In genomic region chr19:39125199-39125553, GRCh38 we compare ENCODE assay signal across 8 cellular contexts. TPM values are rescaled to one million over a fixed set of nuclear protein-coding genes. Genes with fewer than 3 reads are reported as not detected.
DNase-seq lines count a peak whose midpoint lies in the region; ATAC-seq, FAIRE-seq and TF ChIP-seq lines count a peak whose summit lies in the region.

No MANE protein-coding gene starts in this region.

- H3K9me3 Mint-ChIP-seq in chondrocyte (ENCODE audit: low read depth) = no peaks in the 10 kb centered on the region
- H3K9me3 Mint-ChIP-seq in naive thymus-derived CD4-positive, alpha-beta T cell = peaks cover 0 to 3% (median 0%) of the 10 kb centered on the region in 11 donors

- peaks cover 38% of the 10 kb centered on the region for H3K4me1 Mint-ChIP-seq in chondrocyte (ENCODE audit: low read depth)
- H3K4me1 Mint-ChIP-seq in naive thymus-derived CD4-positive, alpha-beta T cell = peaks cover 24 to 44% (median 36%) of the 10 kb centered on the region in 7 donors

- H3K4me1 ChIP-seq in KMS-11 (ENCODE audit: low read depth, poor library complexity, severe bottlenecking) = peaks cover 19% of the 10 kb centered on the region
- H3K4me1 ChIP-seq in naive thymus-derived CD4-positive, alpha-beta T cell (ENCODE audit: control insufficient read depth in 2 of 2, insufficient read depth in 2 of 2, low read length in 2 of 2) = peaks cover 0 to 10% of the 10 kb centered on the region in 2 donors

- CTCF ChIA-PET in AG04450 (lab: Charles Lee) = interaction anchor here (6.9 kb wide), 1 partner anchor 203 kb away, joined by 91 read pairs; no protein-coding TSS in a partner anchor
- CTCF ChIA-PET in naive thymus-derived CD4-positive, alpha-beta T cell (lab: Charles Lee) = interaction anchor here (0.6 kb wide), 1 partner anchor 412 kb away, joined by 3 read pairs; no protein-coding TSS in a partner anchor

- H3K9me3 ChIP-seq in AG04450 (ENCODE audit: control insufficient read depth, insufficient read depth, low read length) = no peaks in the 10 kb centered on the region
- H3K9me3 ChIP-seq in naive thymus-derived CD4-positive, alpha-beta T cell (ENCODE audit: control insufficient read depth in 2 of 3, low read length in 3 of 3) = no peaks in the 10 kb centered on the region

- H3K4me3 Mint-ChIP-seq in chondrocyte (ENCODE audit: unreplicated experiment) = peak overlapping the region; percentile 98
- peak overlapping the region; percentile 90 to 98 (median 94) for H3K4me3 Mint-ChIP-seq in naive thymus-derived CD4-positive, alpha-beta T cell

- H3K4me2 ChIP-seq in KMS-11 = peak overlapping the region; percentile 56

- H3K27me3 ChIP-seq in AG04450 (ENCODE audit: control insufficient read depth, insufficient read depth, low read length) = peaks cover 2% of the 10 kb centered on the region
- no peaks in the 10 kb centered on the region for H3K27me3 ChIP-seq in KMS-11 (ENCODE audit: insufficient read depth, low read depth)
- no peaks in the 10 kb centered on the region for H3K27me3 ChIP-seq in naive thymus-derived CD4-positive, alpha-beta T cell (ENCODE audit: control insufficient read depth in 2 of 2, insufficient read depth in 2 of 2, low read length in 2 of 2)

- peaks cover 1% of the 10 kb centered on the region for H3K36me3 Mint-ChIP-seq in chondrocyte (ENCODE audit: low read depth)
- peaks cover 0 to 2% (median 0%) of the 10 kb centered on the region in 5 donors for H3K36me3 Mint-ChIP-seq in naive thymus-derived CD4-positive, alpha-beta T cell

- H3K79me2 ChIP-seq in KMS-11 (ENCODE audit: insufficient read depth, low read depth) = peaks cover 34% of the 10 kb centered on the region; the same call in 1 of the 2 replicates

- H4K20me1 ChIP-seq in KMS-11 (ENCODE audit: insufficient read depth) = no peaks in the 10 kb centered on the region

- H3K27ac ChIP-seq in AG04450 (ENCODE audit: low read depth, low read length) (no peak overlapping the region), KMS-11 (no peak overlapping the region)
- peak overlapping the region; percentile 90 for H3K27ac ChIP-seq in naive thymus-derived CD4-positive, alpha-beta T cell (ENCODE audit: low read depth, low read length)

- no peak for FAIRE-seq in frontal cortex (lab: Jason Lieb, UNC)

- TF ChIP-seq CTCF in AG04450 (IDR thresholded peaks at IDR 0.05; ENCODE audit: low read depth, low read length) = no peak
- TF ChIP-seq CTCF in KMS-11 (conservative IDR thresholded peaks at IDR 0.05; ENCODE audit: low read depth, low read length) = no peak
- TF ChIP-seq CTCF in chondrocyte (IDR thresholded peaks at IDR 0.05) = no peak

- no peak overlapping the region for H3K27ac Mint-ChIP-seq in chondrocyte (ENCODE audit: unreplicated experiment)
- H3K27ac Mint-ChIP-seq in naive thymus-derived CD4-positive, alpha-beta T cell = peak overlapping the region; percentile 92 to 99 (median 97)

- no peak overlapping the region; the same call in 1 of the 2 replicates for H3K9ac ChIP-seq in KMS-11

- POLR2A ChIA-PET in AG04450 (lab: Yijun Ruan, JAX) = no interaction called here
- POLR2A ChIA-PET in naive thymus-derived CD4-positive, alpha-beta T cell (lab: Charles Lee) = interaction anchor here (1.0 to 1.1 kb wide), 2 partner anchors 211 to 311 kb away, joined by 3 to 4 read pairs; partner anchors contain the start of genes GMFG and RPS16

- DNase-seq in AG04450 (ENCODE audit: low read depth, low spot score) = no peak
- DNase-seq in chondrocyte (ENCODE audit: low spot score) = no peak
- DNase-seq in naive thymus-derived CD4-positive, alpha-beta T cell = no peak
- DNase-seq in frontal cortex (ENCODE audit: low spot score in 2 of 2) = no peak
- DNase-seq in germinal center (ENCODE audit: low spot score) = no peak
- no peak for DNase-seq in MV-4-11 (lab: John Stamatoyannopoulos, UW)
- no peak for DNase-seq in NK-92 treated with Interleukin-12 subunit alpha and Interleukin-12 subunit beta, amount 100 ng/mL, for 24 hours (lab: John Stamatoyannopoulos, UW)

- no peaks in the 10 kb centered on the region for H3K36me3 ChIP-seq in KMS-11 (ENCODE audit: insufficient read depth)
- peaks cover 0 to 4% (median 0%) of the 10 kb centered on the region in 3 experiments for H3K36me3 ChIP-seq in naive thymus-derived CD4-positive, alpha-beta T cell (ENCODE audit: control insufficient read depth in 2 of 3, insufficient read depth in 3 of 3, low read length in 3 of 3)

- H3K4me3 ChIP-seq in AG04450 (ENCODE audit: low read depth, low read length) (peak overlapping the region; percentile 53), KMS-11 (IDR thresholded peaks at IDR 0.05; ENCODE audit: insufficient read depth, low read depth, low read length) (no peak overlapping the region)
- peak overlapping the region; percentile 61 for H3K4me3 ChIP-seq in naive thymus-derived CD4-positive, alpha-beta T cell (ENCODE audit: low read length)

- no peak for ATAC-seq in naive thymus-derived CD4-positive, alpha-beta T cell

- intact Hi-C loops in naive thymus-derived CD4-positive, alpha-beta T cell (cut with micrococcal nuclease) = loop anchor here (1.0 to 10.0 kb wide), 7 partner anchors 52 to 1160 kb away; partner anchors contain the start of genes AKT2 (in 1 of the 2), MED29 (in 1 of the 2), PAF1 (in 1 of the 2) and SAMD4B (in 1 of the 2)

- H2AFZ ChIP-seq in KMS-11 (ENCODE audit: low read depth) = peak overlapping the region; percentile 96

- peaks cover 3% of the 10 kb centered on the region for H3K27me3 Mint-ChIP-seq in chondrocyte (ENCODE audit: low read depth)
- peaks cover 0 to 8% (median 0%) of the 10 kb centered on the region in 5 donors for H3K27me3 Mint-ChIP-seq in naive thymus-derived CD4-positive, alpha-beta T cell

RNA-seq across cellular contexts. Expression of gene PAK4, which starts 0.4 kb away (rescaled TPM):
- 10.4 and 12.4 TPM in 2 replicates for polyA plus RNA-seq in AG04450 (2011; rRNA removed)
- 17.5 and 21.6 TPM in 2 replicates for polyA minus RNA-seq in AG04450 (2011; rRNA and poly(A)+ RNA removed)
- 12.3 to 16.7 TPM (median 14.4 TPM) in 3 replicates for total RNA-seq in chondrocyte
- total RNA-seq in naive thymus-derived CD4-positive, alpha-beta T cell = 10 to 100 TPM in 4 of 5 experiments, 1 to 10 TPM in 1; 9.3 to 17.5 (median 12.7) TPM
- 1 to 10 TPM; 1.0 to 1.9 TPM for polyA plus RNA-seq in naive thymus-derived CD4-positive, alpha-beta T cell
- total RNA-seq in frontal cortex = 0.82 TPM

RNA-seq across cellular contexts. Expression of gene ACP7, which starts 41.0 kb away (rescaled TPM):
- not detected in 2 replicates for polyA plus RNA-seq in AG04450 (2011; rRNA removed)
- not detected in 2 replicates for polyA minus RNA-seq in AG04450 (2011; rRNA and poly(A)+ RNA removed)
- not detected in 3 replicates for total RNA-seq in chondrocyte
- total RNA-seq in naive thymus-derived CD4-positive, alpha-beta T cell = not detected
- not detected for polyA plus RNA-seq in naive thymus-derived CD4-positive, alpha-beta T cell
- total RNA-seq in frontal cortex = not detected
